8 cellular contexts compared by ENCODE assay signal in the genomic region with DNA sequence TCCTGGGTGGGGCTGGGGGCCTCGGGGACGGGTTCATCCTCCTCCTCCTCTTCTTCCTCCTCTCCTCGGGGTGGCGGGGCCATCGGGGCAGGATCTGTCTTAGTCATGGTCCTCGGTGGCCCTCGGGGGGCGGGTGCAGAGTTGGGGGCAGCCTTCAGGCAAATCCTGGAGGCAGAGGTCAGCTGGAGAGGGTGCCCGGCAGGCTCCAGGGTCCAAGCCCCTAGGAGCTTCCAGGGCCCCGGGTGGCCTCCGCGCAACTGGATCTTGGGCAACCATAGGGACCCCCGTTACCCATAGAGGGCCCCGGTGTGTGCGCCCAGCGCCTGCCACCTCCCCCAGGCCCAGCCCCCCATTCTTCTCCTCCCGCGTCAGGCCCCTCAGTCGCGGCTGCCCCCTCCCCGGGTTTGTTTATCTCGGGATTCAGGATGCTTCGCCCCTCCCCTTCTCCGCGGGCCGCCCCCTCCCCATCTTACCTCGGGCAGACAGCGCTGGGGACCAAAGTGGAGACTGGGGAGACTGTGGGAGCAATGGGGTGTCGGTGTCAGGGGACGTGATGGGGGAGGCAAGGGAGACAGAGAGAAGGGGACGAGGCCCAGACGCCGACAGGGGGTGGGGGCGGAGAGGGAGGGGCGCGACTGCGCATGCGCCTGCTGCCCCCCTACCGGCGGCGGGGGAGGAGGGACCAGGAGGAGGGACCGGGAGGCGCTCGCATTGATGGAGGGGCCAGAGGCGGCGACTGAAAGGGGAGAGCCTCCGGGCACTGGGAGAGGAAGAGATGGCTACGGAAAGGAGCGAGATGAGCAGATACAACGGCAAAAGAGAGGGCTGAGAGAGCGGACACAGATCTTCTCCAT. TPM values are rescaled to one million over a fixed set of nuclear protein-coding genes. Genes with fewer than 3 reads are reported as not detected.
DNase-seq lines count a peak whose midpoint lies in the region; ATAC-seq and TF ChIP-seq lines count a peak whose summit lies in the region.

A gene with protein sequence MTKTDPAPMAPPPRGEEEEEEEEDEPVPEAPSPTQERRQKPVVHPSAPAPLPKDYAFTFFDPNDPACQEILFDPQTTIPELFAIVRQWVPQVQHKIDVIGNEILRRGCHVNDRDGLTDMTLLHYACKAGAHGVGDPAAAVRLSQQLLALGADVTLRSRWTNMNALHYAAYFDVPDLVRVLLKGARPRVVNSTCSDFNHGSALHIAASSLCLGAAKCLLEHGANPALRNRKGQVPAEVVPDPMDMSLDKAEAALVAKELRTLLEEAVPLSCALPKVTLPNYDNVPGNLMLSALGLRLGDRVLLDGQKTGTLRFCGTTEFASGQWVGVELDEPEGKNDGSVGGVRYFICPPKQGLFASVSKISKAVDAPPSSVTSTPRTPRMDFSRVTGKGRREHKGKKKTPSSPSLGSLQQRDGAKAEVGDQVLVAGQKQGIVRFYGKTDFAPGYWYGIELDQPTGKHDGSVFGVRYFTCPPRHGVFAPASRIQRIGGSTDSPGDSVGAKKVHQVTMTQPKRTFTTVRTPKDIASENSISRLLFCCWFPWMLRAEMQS (minus strand): TSS at position 623 of the 854 bp plus-strand sequence. CDS start 516 bp downstream, at position 107.

- H3K14ac ChIP-seq in trophoblast cell (ENCODE audit: low read length) = no peak within 1 kb of the TSS

- ATAC-seq in left ventricle myocardium superior = peak; percentile 89
- ATAC-seq in aorta (ENCODE audit: low FRiP score) = peak; percentile 90
- no peak for ATAC-seq in HG02610 (IDR thresholded peaks at IDR 0.05; ENCODE audit: unreplicated experiment)

- H3K27ac ChIP-seq in angular gyrus (ENCODE audit: low read depth, low read length) (peak within 1 kb of the TSS; percentile 96), trophoblast cell (ENCODE audit: low read depth, low read length) (no peak within 1 kb of the TSS), aorta (ENCODE audit: low read depth in 1 of 2, low read length in 2 of 2) (peak within 1 kb of the TSS in 1 of 2 donors; percentile 22)

- peak within 1 kb of the TSS; percentile 70 for H4K12ac ChIP-seq in trophoblast cell (ENCODE audit: low read depth, low read length)

- H3K4me3 ChIP-seq in trophoblast cell (ENCODE audit: low read depth, low read length) (peak within 1 kb of the TSS; percentile 85), aorta (ENCODE audit: low read length in 2 of 2) (peak within 1 kb of the TSS; percentile 80 to 94)

- H2AK5ac ChIP-seq in trophoblast cell (ENCODE audit: low read length) = no peak within 1 kb of the TSS

- H3K9ac ChIP-seq in trophoblast cell (ENCODE audit: low read length) = peak within 1 kb of the TSS; percentile 70

- no peaks in the 10 kb centered on the region for H3K27me3 ChIP-seq in trophoblast cell (ENCODE audit: insufficient read depth, low read length)
- H3K27me3 ChIP-seq in aorta (ENCODE audit: control insufficient read depth in 1 of 2, insufficient read depth in 2 of 2, low read length in 1 of 2) = no peaks in the 10 kb centered on the region

- intact Hi-C loops in left ventricle myocardium superior (cut with micrococcal nuclease) (no loop called here), aorta (cut with DNase I) (no loop called here)

- no CpG with 5 or more reads among the region's 51 CpGs for WGBS in trophoblast cell (ENCODE audit: extremely low coverage, insufficient coverage, insufficient read length)
- WGBS in aorta, 2 donors = 1% methylated on average over 47 to 51 of the region's 51 CpGs

- H3K4me1 ChIP-seq in trophoblast cell (ENCODE audit: control insufficient read depth in 1 of 2, insufficient read depth in 2 of 2, low read length in 2 of 2) = peaks cover 2 to 12% of the 10 kb centered on the region in 2 experiments
- no peaks in the 10 kb centered on the region for H3K4me1 ChIP-seq in aorta (ENCODE audit: control insufficient read depth in 1 of 2, insufficient read depth in 2 of 2, low read length in 2 of 2)

- no peak within 1 kb of the TSS for H2BK5ac ChIP-seq in trophoblast cell (ENCODE audit: low read depth, low read length, poor library complexity)

- H3K36me3 ChIP-seq in trophoblast cell (ENCODE audit: control insufficient read depth in 1 of 2, insufficient read depth in 2 of 2, low read length in 2 of 2) (no peaks in the 10 kb centered on the region), aorta (ENCODE audit: control insufficient read depth in 1 of 2, insufficient read depth in 2 of 2, low read length in 1 of 2) (no peaks in the 10 kb centered on the region)

- peak; percentile 95 for DNase-seq in GM10266 (ENCODE audit: extremely low spot score)
- peak; percentile 89 for DNase-seq in NCI-H748 (lab: John Stamatoyannopoulos, UW; ENCODE audit: unreplicated experiment)
- DNase-seq in left ventricle myocardium superior = peak; percentile 79
- peak in 1 of 2 donors; percentile 23 for DNase-seq in trophoblast cell
- DNase-seq in aorta = peak; percentile 83 to 93
- no peak for DNase-seq in NOMO-1 (lab: John Stamatoyannopoulos, UW; ENCODE audit: unreplicated experiment in 2 of 2)

- peak within 1 kb of the TSS; percentile 72 for H4K8ac ChIP-seq in trophoblast cell (ENCODE audit: low read depth, low read length)

- peaks cover 2% of the 10 kb centered on the region for H3K79me1 ChIP-seq in trophoblast cell (ENCODE audit: low read length)

- no peak within 1 kb of the TSS for H4K91ac ChIP-seq in trophoblast cell (ENCODE audit: low read depth, low read length)

- peak within 1 kb of the TSS; percentile 19 for H3K18ac ChIP-seq in trophoblast cell (ENCODE audit: low read length)

- H3K4me2 ChIP-seq in trophoblast cell (ENCODE audit: low read length) = peak within 1 kb of the TSS; percentile 80

- TF ChIP-seq CTCF in GM10266 (IDR thresholded peaks at IDR 0.05; ENCODE audit: control insufficient read depth, insufficient read depth, low read depth, missing control alignments) = no peak

- H3K79me2 ChIP-seq in trophoblast cell (ENCODE audit: control insufficient read depth, insufficient read depth, low read length, poor library complexity) = no peaks in the 10 kb centered on the region

- H2AFZ ChIP-seq in trophoblast cell (ENCODE audit: insufficient read depth, low read length, poor library complexity) = peak within 1 kb of the TSS; percentile 61

- H2BK12ac ChIP-seq in trophoblast cell (ENCODE audit: low read length) = no peak within 1 kb of the TSS

- H3K4ac ChIP-seq in trophoblast cell (ENCODE audit: low read depth, low read length) = no peak within 1 kb of the TSS

- no peak within 1 kb of the TSS for H3K23ac ChIP-seq in trophoblast cell (ENCODE audit: low read length)

- H2BK120ac ChIP-seq in trophoblast cell (ENCODE audit: insufficient read depth, low read length, poor library complexity) = no peak within 1 kb of the TSS

- H3K9me3 ChIP-seq in trophoblast cell (ENCODE audit: insufficient read depth, low read depth, low read length) = no peaks in the 10 kb centered on the region
- H3K9me3 ChIP-seq in aorta (ENCODE audit: control insufficient read depth, low read length) = no peaks in the 10 kb centered on the region

RNA-seq across cellular contexts. Expression of the gene that starts here (rescaled TPM):
- total RNA-seq in left ventricle myocardium superior (5.0 TPM), aorta (10 to 100 TPM; 35.1 to 37.1 TPM)
- polyA plus RNA-seq in trophoblast cell (2013) = 16.4 and 17.5 TPM in 2 replicates
- polyA plus RNA-seq in aorta = 10 to 100 TPM in 1 of 2 donors, 1 to 10 TPM in 1; 8.9 to 22.2 TPM

Comparison
In these comparisons a context has a peak if more than half of its experiments do, and no peak if none do; other contexts are left out.
1. DNase-seq: peak in GM10266 (single experiment), NCI-H748 (single experiment), left ventricle myocardium superior (single experiment) and aorta (2 of 2); none in NOMO-1 (0 of 2).